ENCODE assay signal across 8 cellular contexts in genomic region chr12:132597333-132598283, GRCh38.
A peak's percentile ranks its signal among the peaks of the same experiment; 100 is the strongest.
DNase-seq lines count a peak whose midpoint lies in the region; ATAC-seq and TF ChIP-seq lines count a peak whose summit lies in the region.

No MANE protein-coding gene starts in this region.

- no peak for DNase-seq in AG09309 (ENCODE audit: low read depth)
- no peak for DNase-seq in T-helper 2 cell treated with Interferon-gamma antibody and Interleukin-4, amounts not matched to agents 5 μg/mL and 100 μg/mL, for 36 hours (ENCODE audit: low spot score)
- peak; percentile 26 for DNase-seq in fibroblast of pulmonary artery (ENCODE audit: low read depth)
- DNase-seq in skeletal muscle cell (ENCODE audit: low read depth): peak; percentile 23
- DNase-seq in HK-2 (ENCODE audit: unreplicated experiment): no peak

- no peak overlapping the region for H3K27ac Mint-ChIP-seq in T-helper 2 cell treated with Interferon-gamma antibody and Interleukin-4, amounts not matched to agents 5 μg/mL and 100 μg/mL, for 36 hours

- H3K4me3 ChIP-seq in AG09309 (ENCODE audit: control insufficient read depth, low read depth, low read length) (peak overlapping the region; percentile 8), HEK293 (ENCODE audit: low read depth, low read length) (peak overlapping the region; percentile 44), fibroblast of pulmonary artery (replicated peaks; ENCODE audit: low read depth, low read length) (peak overlapping the region; percentile 48), skeletal muscle cell (ENCODE audit: low read depth, low read length) (peak overlapping the region; percentile 47)

- H3K36me3 ChIP-seq in HEK293 (ENCODE audit: control insufficient read depth in 2 of 2, insufficient read depth in 1 of 2, low read length in 2 of 2): no peaks in the 10 kb centered on the region

- no peaks in the 10 kb centered on the region for H3K9me3 ChIP-seq in HEK293 (ENCODE audit: control insufficient read depth, insufficient read depth, low read depth, low read length)

- TF ChIP-seq CTCF in AG09309 (IDR thresholded peaks at IDR 0.05; ENCODE audit: control insufficient read depth, insufficient read depth, low read depth, low read length, missing control alignments) (no peak), HEK293 (tag by site-specific recombination; IDR thresholded peaks at IDR 0.05) (no peak), fibroblast of pulmonary artery (IDR thresholded peaks at IDR 0.05; ENCODE audit: low read length, missing control alignments) (no peak)

- 0 out of 2 replicates have a peak, but pooled peaks cover 3% of the 10 kb centered on the region for H3K4me1 ChIP-seq in HEK293 (ENCODE audit: control insufficient read depth, insufficient read depth, low read length)

- H3K27me3 Mint-ChIP-seq in T-helper 2 cell treated with Interferon-gamma antibody and Interleukin-4, amounts not matched to agents 5 μg/mL and 100 μg/mL, for 36 hours (ENCODE audit: low read depth): peaks cover 46% of the 10 kb centered on the region

- ATAC-seq in HG03025 (IDR thresholded peaks at IDR 0.05; ENCODE audit: low FRiP score, unreplicated experiment) (no peak), GM19395 (IDR thresholded peaks at IDR 0.05; ENCODE audit: unreplicated experiment) (no peak)

- H3K9me3 Mint-ChIP-seq in T-helper 2 cell treated with Interferon-gamma antibody and Interleukin-4, amounts not matched to agents 5 μg/mL and 100 μg/mL, for 36 hours: no peaks in the 10 kb centered on the region

- H3K36me3 Mint-ChIP-seq in T-helper 2 cell treated with Interferon-gamma antibody and Interleukin-4, amounts not matched to agents 5 μg/mL and 100 μg/mL, for 36 hours (ENCODE audit: low read depth): no peaks in the 10 kb centered on the region

- peak overlapping the region; percentile 59 for H3K4me3 Mint-ChIP-seq in T-helper 2 cell treated with Interferon-gamma antibody and Interleukin-4, amounts not matched to agents 5 μg/mL and 100 μg/mL, for 36 hours

- POLR2A ChIA-PET in HEK293 (lab: Yijun Ruan, JAX): no interaction called here

- H3K27ac ChIP-seq in HEK293 (ENCODE audit: extremely low read depth, low read depth, low read length): no peak overlapping the region

- peaks cover 17% of the 10 kb centered on the region for H3K4me1 Mint-ChIP-seq in T-helper 2 cell treated with Interferon-gamma antibody and Interleukin-4, amounts not matched to agents 5 μg/mL and 100 μg/mL, for 36 hours (ENCODE audit: low read depth)

- CTCF ChIA-PET in HEK293 (lab: Yijun Ruan, JAX): interaction anchor here (0.6 to 2.1 kb wide), 3 partner anchors 35 to 183 kb away, joined by 3 to 9 read pairs (median 7); no protein-coding TSS in a partner anchor

TF ChIP-seq in HEK293, 187 proteins besides CTCF, POLR2A, EP300 and RAD21 (continues in another document):
- TF ChIP-seq ZNF707 (tag by site-specific recombination; IDR thresholded peaks at IDR 0.05) (no peak), ZNF48 (tag by site-specific recombination; IDR thresholded peaks at IDR 0.05) (peak; percentile 100), ZIC2 (tag by site-specific recombination; IDR thresholded peaks at IDR 0.05) (no peak), HIC1 (tag by site-specific recombination; IDR thresholded peaks at IDR 0.05) (no peak), ZNF701 (tag by site-specific recombination; IDR thresholded peaks at IDR 0.05) (0 out of 2 replicates have a peak, but pooled peaks have one; percentile 62), RBAK (tag by site-specific recombination; IDR thresholded peaks at IDR 0.05) (no peak), ZNF76 (tag by site-specific recombination; IDR thresholded peaks at IDR 0.05; ENCODE audit: borderline replicate concordance, low read depth) (peak; percentile 52; the same call in 1 of the 2 replicates), PRDM2 (tag by site-specific recombination; IDR thresholded peaks at IDR 0.05; ENCODE audit: borderline replicate concordance) (no peak), ZNF121 (tag by site-specific recombination; IDR thresholded peaks at IDR 0.05) (no peak; the same call in 1 of the 2 replicates), ZNF324 (tag by site-specific recombination; IDR thresholded peaks at IDR 0.05) (peak; percentile 75), ZBTB10 (tag by site-specific recombination; IDR thresholded peaks at IDR 0.05) (peak; percentile 84), SP7 (tag by site-specific recombination; IDR thresholded peaks at IDR 0.05) (peak; percentile 62)

Comparison
In these comparisons a context has a peak if more than half of its experiments do, and no peak if none do; other contexts are left out.
1. DNase-seq: peak in fibroblast of pulmonary artery (single experiment) and skeletal muscle cell (single experiment); none in AG09309 (single experiment), T-helper 2 cell treated with Interferon-gamma antibody and Interleukin-4, amounts not matched to agents 5 μg/mL and 100 μg/mL, for 36 hours (single experiment) and HK-2 (single experiment).
2. Peak in every context shown above with its lines, with median percentiles within 50 percentile points of each other: H3K4me3 ChIP-seq.